In genomic region chr7:158818325-158819213, GRCh38 we compare ENCODE assay signal across 8 cellular contexts. TPM values are rescaled to one million over a fixed set of nuclear protein-coding genes. Genes with fewer than 3 reads are reported as not detected.
DNase-seq lines count a peak whose midpoint lies in the region; ATAC-seq and TF ChIP-seq lines count a peak whose summit lies in the region.

No MANE protein-coding gene starts in this region.

- H3F3A ChIP-seq in SK-N-SH (replicated peaks; ENCODE audit: insufficient read depth), result peaks cover 47% of the 10 kb centered on the region

- intact Hi-C loops in Right ventricle myocardium superior (cut with DNase I) (no loop called here), posterior vena cava (cut with DNase I) (no loop called here), vagina (cut with DNase I) (no loop called here)

- H2AFZ ChIP-seq in SK-N-SH (ENCODE audit: low read depth), result peak overlapping the region; percentile 24

- 11% methylated on average over 15 of the region's 15 CpGs for WGBS in SK-N-SH (ENCODE audit: low lambda C conversion rate)

- H3K9me3 ChIP-seq in SK-N-SH (no peaks in the 10 kb centered on the region), vagina (no peaks in the 10 kb centered on the region)

- DNase-seq in CD1c-positive myeloid dendritic cell (ENCODE audit: extremely low spot score), result peak; percentile 93
- DNase-seq in SK-N-SH, result peak; percentile 86
- DNase-seq in activated naive CD4-positive, alpha-beta T cell treated with anti-CD3 and anti-CD28 coated beads, Interleukin-2, amount 50 U/mL, for 72 hours (ENCODE audit: low spot score in 2 of 2), result peak; percentile 68 to 86
- DNase-seq in Right ventricle myocardium superior, result peak; percentile 93
- peak; percentile 97 for DNase-seq in posterior vena cava (ENCODE audit: low spot score)
- no peak for DNase-seq in vagina (ENCODE audit: extremely low spot score in 2 of 2)

- peak overlapping the region; percentile 32 to 54 for H3K4me3 ChIP-seq in SK-N-SH (ENCODE audit: low read depth in 2 of 2, low read length in 1 of 2)
- H3K4me3 ChIP-seq in vagina, result peak overlapping the region; percentile 17 to 37

- H3K4me2 ChIP-seq in SK-N-SH, result peak overlapping the region; percentile 75

- peak; percentile 44 for TF ChIP-seq RAD21 in SK-N-SH (IDR thresholded peaks at IDR 0.05; ENCODE audit: low read length)

- H3K4me1 ChIP-seq in SK-N-SH (ENCODE audit: control insufficient read depth in 1 of 2, insufficient read depth in 2 of 2, low read depth in 1 of 2, low read length in 1 of 2) (peaks cover 36 to 44% of the 10 kb centered on the region in 2 experiments), vagina (peaks cover 77% of the 10 kb centered on the region)

- no peak for TF ChIP-seq POLR2A in vagina (IDR thresholded peaks at IDR 0.05)

- TF ChIP-seq CTCF in SK-N-SH (IDR thresholded peaks at IDR 0.05) (peak; percentile 29), vagina (IDR thresholded peaks at IDR 0.05) (no peak)

- peak overlapping the region; percentile 72 for H3K9ac ChIP-seq in SK-N-SH

- peak; percentile 64 to 84; a peak in 2 of 4 replicates for TF ChIP-seq EP300 in SK-N-SH (IDR thresholded peaks at IDR 0.05; ENCODE audit: borderline replicate concordance in 1 of 2, low read depth in 1 of 2, low read length in 1 of 2)

- no peaks in the 10 kb centered on the region for H3K27me3 ChIP-seq in SK-N-SH (ENCODE audit: insufficient read depth)
- H3K27me3 ChIP-seq in vagina, result no peaks in the 10 kb centered on the region

- H3K36me3 ChIP-seq in SK-N-SH (replicated peaks in 1 of 2; ENCODE audit: control insufficient read depth in 1 of 2, insufficient read depth in 2 of 2, low read length in 1 of 2) (no peaks in the 10 kb centered on the region), vagina (no peaks in the 10 kb centered on the region)

- peaks cover 0 to 18% of the 10 kb centered on the region in 2 donors for H3K36me3 Mint-ChIP-seq in activated naive CD4-positive, alpha-beta T cell treated with anti-CD3 and anti-CD28 coated beads, Interleukin-2, amount 50 U/mL, for 72 hours

- POLR2A ChIA-PET in SK-N-SH (lab: Yijun Ruan, JAX), result interaction anchor here (0.8 kb wide), 1 partner anchor 44 kb away, joined by 3 read pairs; no protein-coding TSS in a partner anchor

- H3K27ac Mint-ChIP-seq in activated naive CD4-positive, alpha-beta T cell treated with anti-CD3 and anti-CD28 coated beads, Interleukin-2, amount 50 U/mL, for 72 hours, result peak overlapping the region; percentile 96 to 100

- no peaks in the 10 kb centered on the region for H4K20me1 ChIP-seq in SK-N-SH (ENCODE audit: insufficient read depth)

- H3K27ac ChIP-seq in SK-N-SH (ENCODE audit: low read depth in 2 of 2, low read length in 1 of 2) (peak overlapping the region; percentile 95 to 99), vagina (peak overlapping the region; percentile 92)

- ATAC-seq in GM19372 (IDR thresholded peaks at IDR 0.05; ENCODE audit: low read depth, unreplicated experiment), result peak; percentile 78
- ATAC-seq in HG03442 (IDR thresholded peaks at IDR 0.05; ENCODE audit: unreplicated experiment), result peak; percentile 82
- peak; percentile 80 to 81 for ATAC-seq in activated naive CD4-positive, alpha-beta T cell treated with anti-CD3 and anti-CD28 coated beads, Interleukin-2, amount 50 U/mL, for 72 hours
- ATAC-seq in Right ventricle myocardium superior (ENCODE audit: poor library complexity), result peak; percentile 86

- no peaks in the 10 kb centered on the region for H3K9me2 ChIP-seq in SK-N-SH

- H3K79me2 ChIP-seq in SK-N-SH (ENCODE audit: insufficient read depth), result peaks cover 83% of the 10 kb centered on the region

- no peaks in the 10 kb centered on the region for H3K9me3 Mint-ChIP-seq in activated naive CD4-positive, alpha-beta T cell treated with anti-CD3 and anti-CD28 coated beads, Interleukin-2, amount 50 U/mL, for 72 hours

- CTCF ChIA-PET in SK-N-SH (lab: Yijun Ruan, JAX), result interaction anchor here (1.1 to 1.7 kb wide), 2 partner anchors 9 to 114 kb away, joined by 3 to 4 read pairs; partner anchors contain the start of gene NCAPG2

TF ChIP-seq in SK-N-SH, 30 proteins besides CTCF, POLR2A, EP300 and RAD21 (continues in another document):
- TF ChIP-seq FOSL2 (IDR thresholded peaks at IDR 0.05; ENCODE audit: borderline replicate concordance, low read depth), result peak; percentile 88
- TF ChIP-seq REST (IDR thresholded peaks at IDR 0.05; ENCODE audit: low read depth, low read length), result 0 out of 2 replicates have a peak, but pooled peaks have one; percentile 55
- TF ChIP-seq SIN3A (IDR thresholded peaks at IDR 0.05; ENCODE audit: borderline replicate concordance, low read depth, low read length), result peak; percentile 88; the same call in 1 of the 2 replicates
- 0 out of 2 replicates have a peak, but pooled peaks have one; percentile 6 for TF ChIP-seq SMC3 (IDR thresholded peaks at IDR 0.05; ENCODE audit: low read depth, low read length)
- TF ChIP-seq CHD2 (IDR thresholded peaks at IDR 0.05; ENCODE audit: low read length, partially characterized antibody), result peak; percentile 76
- TF ChIP-seq NRF1 (IDR thresholded peaks at IDR 0.05; ENCODE audit: low read depth, low read length), result no peak
- no peak for TF ChIP-seq USF2 (IDR thresholded peaks at IDR 0.05; ENCODE audit: borderline replicate concordance, low read depth, low read length)
- TF ChIP-seq YY1 (IDR thresholded peaks at IDR 0.05; ENCODE audit: low read depth), result peak; percentile 81; the same call in 1 of the 2 replicates
- peak; percentile 97 for TF ChIP-seq TEAD4 (IDR thresholded peaks at IDR 0.05; ENCODE audit: borderline replicate concordance, insufficient read depth)
- TF ChIP-seq RCOR1 (IDR thresholded peaks at IDR 0.05; ENCODE audit: low read length), result no peak; the same call in 1 of the 2 replicates
- peak; percentile 94 for TF ChIP-seq RXRA (IDR thresholded peaks at IDR 0.05; ENCODE audit: borderline replicate concordance, low read depth)
- TF ChIP-seq NFIC (IDR thresholded peaks at IDR 0.05; ENCODE audit: borderline replicate concordance), result peak; percentile 67; the same call in 1 of the 2 replicates
- TF ChIP-seq MAX (IDR thresholded peaks at IDR 0.05; ENCODE audit: low read depth), result peak; percentile 90; the same call in 1 of the 2 replicates
- TF ChIP-seq USF1 (IDR thresholded peaks at IDR 0.05; ENCODE audit: borderline replicate concordance, low read depth), result peak; percentile 67; the same call in 1 of the 2 replicates
- peak; percentile 89 for TF ChIP-seq JUND (IDR thresholded peaks at IDR 0.05)
- TF ChIP-seq TCF12 (IDR thresholded peaks at IDR 0.05), result peak; percentile 86

RNA-seq across cellular contexts. Expression of gene ESYT2, which starts 10.7 kb away (rescaled TPM):
- 34.2 and 42.7 TPM in 2 replicates for polyA plus RNA-seq in SK-N-SH (2012; rRNA removed)
- 34.6 and 42.2 TPM in 2 replicates for polyA plus RNA-seq in SK-N-SH (2012; cell fraction: cytosol; rRNA removed)
- polyA plus RNA-seq in SK-N-SH (2012; cell fraction: nucleus; rRNA removed), result 19.3 and 31.3 TPM in 2 replicates
- 10 to 100 TPM; 54.4 to 73.3 TPM for total RNA-seq in activated naive CD4-positive, alpha-beta T cell treated with anti-CD3 and anti-CD28 coated beads, Interleukin-2, amount 50 U/mL, for 72 hours
- total RNA-seq in Right ventricle myocardium superior, result 43.8 TPM
- total RNA-seq in posterior vena cava, result 100 to 1,000 TPM; 145 to 181 TPM
- total RNA-seq in vagina, result 82.5 TPM

RNA-seq across cellular contexts. Expression of gene DYNC2I1, which starts 37.8 kb away (rescaled TPM):
- 23.0 and 25.8 TPM in 2 replicates for polyA plus RNA-seq in SK-N-SH (2012; rRNA removed)
- 12.8 and 14.4 TPM in 2 replicates for polyA plus RNA-seq in SK-N-SH (2012; cell fraction: cytosol; rRNA removed)
- 89.3 and 188 TPM in 2 replicates for polyA plus RNA-seq in SK-N-SH (2012; cell fraction: nucleus; rRNA removed)
- 10 to 100 TPM; 12.0 to 16.9 TPM for total RNA-seq in activated naive CD4-positive, alpha-beta T cell treated with anti-CD3 and anti-CD28 coated beads, Interleukin-2, amount 50 U/mL, for 72 hours
- 29.5 TPM for total RNA-seq in Right ventricle myocardium superior
- total RNA-seq in posterior vena cava, result 10 to 100 TPM; 21.7 to 29.9 TPM
- total RNA-seq in vagina, result 22.3 TPM

Comparison
In these comparisons a context has a peak if more than half of its experiments do, and no peak if none do; other contexts are left out.
1. DNase-seq: peak in CD1c-positive myeloid dendritic cell (single experiment), SK-N-SH (single experiment), activated naive CD4-positive, alpha-beta T cell treated with anti-CD3 and anti-CD28 coated beads, Interleukin-2, amount 50 U/mL, for 72 hours (2 of 2), Right ventricle myocardium superior (single experiment) and posterior vena cava (single experiment); none in vagina (0 of 2).
2. Peak in every context shown above with its lines, with median percentiles within 50 percentile points of each other: ATAC-seq.